In genomic region chr19:8446055-8446709, GRCh38 we compare ENCODE assay signal across 1 cellular context.
TF ChIP-seq lines count a peak whose summit lies in the region.

No MANE protein-coding gene starts in this region.

TF ChIP-seq in SK-N-SH, 30 proteins besides CTCF, POLR2A, EP300 and RAD21 (continued from another document):
- TF ChIP-seq EZH2phosphoT487 (IDR thresholded peaks at IDR 0.05; ENCODE audit: borderline replicate concordance, low read depth) (no peak), NRF1 (IDR thresholded peaks at IDR 0.05; ENCODE audit: low read depth, low read length) (no peak), TEAD4 (IDR thresholded peaks at IDR 0.05; ENCODE audit: borderline replicate concordance, insufficient read depth) (no peak), TCF12 (IDR thresholded peaks at IDR 0.05) (no peak), POLR2AphosphoS5 (IDR thresholded peaks at IDR 0.05; ENCODE audit: low read depth, low read length) (no peak), CHD2 (IDR thresholded peaks at IDR 0.05; ENCODE audit: low read length, partially characterized antibody) (no peak), RFX5 (IDR thresholded peaks at IDR 0.05; ENCODE audit: low read length) (no peak)
